In genomic region chr16:87564524-87564778, GRCh38 we compare ENCODE assay signal across 24 cellular contexts. TPM values are rescaled to one million over a fixed set of nuclear protein-coding genes. Genes with fewer than 3 reads are reported as not detected.
DNase-seq lines count a peak whose midpoint lies in the region; ATAC-seq and TF ChIP-seq lines count a peak whose summit lies in the region.
"Had no signal": no experiment of that assay in that cellular context is flagged by ENCODE, and none has a peak within 500 bp of the region (broad histone marks: within the 10 kb centered on the region; RNA-seq: fewer than 3 reads in every experiment).

No MANE protein-coding gene starts in this region.

- TF ChIP-seq CTCF in H9 (conservative IDR thresholded peaks at IDR 0.05) (no peak), WTC11 (IDR thresholded peaks at IDR 0.05) (no peak), endothelial cell (IDR thresholded peaks at IDR 0.05; ENCODE audit: unreplicated experiment) (no peak), neural progenitor cell (IDR thresholded peaks at IDR 0.05) (no peak), upper lobe of right lung (IDR thresholded peaks at IDR 0.05) (no peak), omental fat pad (IDR thresholded peaks at IDR 0.05) (no peak)

- no peak for ATAC-seq in WTC11
- ATAC-seq in upper lobe of right lung, result no peak
- no peak for ATAC-seq in omental fat pad (ENCODE audit: low FRiP score)

- no peaks in the 10 kb centered on the region for H3K79me2 ChIP-seq in H9 (ENCODE audit: insufficient read depth, low read length)
- H3K79me2 ChIP-seq in neural progenitor cell (ENCODE audit: low read depth), result no peaks in the 10 kb centered on the region

- no peak overlapping the region; the same call in 1 of the 2 replicates for H3K14ac ChIP-seq in H9 (ENCODE audit: insufficient read depth, low read length)

- H2BK15ac ChIP-seq in H9 (ENCODE audit: low read depth, low read length), result no peak overlapping the region

- H3F3A ChIP-seq in neural progenitor cell (ENCODE audit: low read depth), result no peaks in the 10 kb centered on the region

- H3K4me3 Mint-ChIP-seq in H9 (peak overlapping the region in 1 of 2 experiments; percentile 61; a peak in 1 of 5 replicates), WTC11 (no peak overlapping the region), endothelial cell (ENCODE audit: unreplicated experiment) (peak overlapping the region; percentile 80), neural progenitor cell (peak overlapping the region; percentile 61), immature natural killer cell (no peak overlapping the region)
- H3K4me3 Mint-ChIP-seq: CD14-positive monocyte; CD4-positive, alpha-beta memory T cell; CD4-positive, CD25-positive, alpha-beta regulatory T cell; CD8-positive, alpha-beta memory T cell had no signal

- no peak overlapping the region for H3K4me2 ChIP-seq in H9 (ENCODE audit: insufficient read depth, insufficient read length, low read length)
- H3K4me2 ChIP-seq in neural progenitor cell, result no peak overlapping the region
- H3K4me2 ChIP-seq: BLaER1 had no signal

- H3K79me1 ChIP-seq in H9 (ENCODE audit: insufficient read depth, low read depth, low read length, poor library complexity, severe bottlenecking), result no peaks in the 10 kb centered on the region

- H3K36me3 ChIP-seq in neural progenitor cell (no peaks in the 10 kb centered on the region), upper lobe of right lung (no peaks in the 10 kb centered on the region)
- H3K36me3 ChIP-seq: BE2C, BLaER1 had no signal

- H3K27me3 ChIP-seq in H9 (ENCODE audit: insufficient read depth, low read length) (no peaks in the 10 kb centered on the region), neural progenitor cell (no peaks in the 10 kb centered on the region), upper lobe of right lung (no peaks in the 10 kb centered on the region)
- H3K27me3 ChIP-seq: BE2C, BLaER1 had no signal

- H2AFZ ChIP-seq in H9 (ENCODE audit: low read length) (no peak overlapping the region), neural progenitor cell (replicated peaks) (no peak overlapping the region)

- no peak overlapping the region for H2BK120ac ChIP-seq in H9 (ENCODE audit: low read depth, low read length, poor library complexity, severe bottlenecking)

- H3K23ac ChIP-seq in H9 (ENCODE audit: insufficient read length, low read depth, low read length), result no peak overlapping the region

- POLR2A ChIA-PET in WTC11 (lab: Charles Lee), result interaction anchor here (0.6 kb wide), 1 partner anchor 157 kb away, joined by 3 read pairs; no protein-coding TSS in a partner anchor

- H4K91ac ChIP-seq in H9 (ENCODE audit: insufficient read length, low read depth, low read length), result no peak overlapping the region

- H3K27ac Mint-ChIP-seq in H9 (peak overlapping the region in 2 of 3 experiments; percentile 80 to 98; a peak in 4 of 7 replicates), WTC11 (peak overlapping the region; percentile 46), endothelial cell (ENCODE audit: unreplicated experiment) (no peak overlapping the region), neural progenitor cell (peak overlapping the region; percentile 53), immature natural killer cell (no peak overlapping the region)
- H3K27ac Mint-ChIP-seq: CD4-positive, alpha-beta memory T cell had no signal

- H4K20me1 ChIP-seq in H9 (ENCODE audit: control insufficient read depth, insufficient read depth, insufficient read length) (no peaks in the 10 kb centered on the region), neural progenitor cell (ENCODE audit: low read depth) (no peaks in the 10 kb centered on the region)
- H4K20me1 ChIP-seq: BLaER1 had no signal

- peak overlapping the region; percentile 16 for H4K8ac ChIP-seq in H9 (replicated peaks; ENCODE audit: insufficient read length, low read depth, low read length)

- H3K9me3 ChIP-seq in H9 (ENCODE audit: control insufficient read depth, low read depth, low read length) (no peaks in the 10 kb centered on the region), neural progenitor cell (ENCODE audit: low read depth) (no peaks in the 10 kb centered on the region), upper lobe of right lung (no peaks in the 10 kb centered on the region)
- H3K9me3 ChIP-seq: BE2C, BLaER1 had no signal

- H2BK20ac ChIP-seq in H9 (ENCODE audit: low read depth, low read length, poor library complexity, severe bottlenecking), result no peak overlapping the region

- no peak overlapping the region for H3K18ac ChIP-seq in H9 (ENCODE audit: insufficient read length, low read depth, low read length)

- H2BK5ac ChIP-seq in H9 (ENCODE audit: insufficient read length, low read length), result no peak overlapping the region

- no CpG with 5 or more reads among the region's 6 CpGs for WGBS in H9 (ENCODE audit: extremely low coverage, insufficient read length, low lambda C conversion rate)

- H3K56ac ChIP-seq in H9 (ENCODE audit: insufficient read length, low read depth, low read length), result no peak overlapping the region

- H2BK12ac ChIP-seq in H9 (ENCODE audit: insufficient read length, low read depth, low read length), result no peak overlapping the region

- CTCF ChIA-PET in WTC11 (lab: Charles Lee), result no interaction called here

- no peak overlapping the region for H4K5ac ChIP-seq in H9 (ENCODE audit: insufficient read length, low read depth, low read length)

- H2AK5ac ChIP-seq in H9 (ENCODE audit: insufficient read length, low read length), result no peak overlapping the region

- DNase-seq in H9 (no peak), WTC11 (ENCODE audit: low spot score) (no peak), endothelial cell (ENCODE audit: low spot score) (no peak), neural progenitor cell (ENCODE audit: low spot score) (no peak), immature natural killer cell (no peak), upper lobe of right lung (no peak), omental fat pad (ENCODE audit: low spot score) (no peak)
- no peak for DNase-seq in NK-92 treated with Interleukin-12 subunit alpha and Interleukin-12 subunit beta, amount 100 ng/mL, for 24 hours (lab: John Stamatoyannopoulos, UW)
- DNase-seq: 8988T; ACHN; BE2C; C1 segment of cervical spinal cord; CD4-positive, alpha-beta memory T cell; CD4-positive, CD25-positive, alpha-beta regulatory T cell; CD8-positive, alpha-beta memory T cell; COR-L47; DMS 273 treated with DMSO at 0.1 percent for 48 hours; DMS153; DMS53; DMS79; DND-41; GF-D8 had no signal

- H3K9me3 Mint-ChIP-seq in H9, result peaks cover 19 to 21% of the 10 kb centered on the region in 2 experiments
- peaks cover 25% of the 10 kb centered on the region for H3K9me3 Mint-ChIP-seq in WTC11
- H3K9me3 Mint-ChIP-seq in endothelial cell (ENCODE audit: unreplicated experiment), result no peaks in the 10 kb centered on the region
- H3K9me3 Mint-ChIP-seq in neural progenitor cell, result peaks cover 14% of the 10 kb centered on the region
- H3K9me3 Mint-ChIP-seq in immature natural killer cell, result peaks cover 0 to 1% (median 0%) of the 10 kb centered on the region in 6 donors

- H3K4me3 ChIP-seq in neural progenitor cell (no peak overlapping the region), upper lobe of right lung (no peak overlapping the region)
- H3K4me3 ChIP-seq: BLaER1 had no signal

- H3K27me3 Mint-ChIP-seq in H9 (ENCODE audit: low read depth), result no peaks in the 10 kb centered on the region; the same call in none of the 2 replicates
- no peaks in the 10 kb centered on the region; the same call in 1 of the 2 replicates for H3K27me3 Mint-ChIP-seq in WTC11 (ENCODE audit: low read depth)
- peaks cover 14% of the 10 kb centered on the region for H3K27me3 Mint-ChIP-seq in endothelial cell (ENCODE audit: unreplicated experiment)
- H3K27me3 Mint-ChIP-seq in neural progenitor cell (ENCODE audit: insufficient read depth, low read depth), result peaks cover 14% of the 10 kb centered on the region
- peaks cover 0 to 6% (median 2%) of the 10 kb centered on the region in 3 donors for H3K27me3 Mint-ChIP-seq in immature natural killer cell (ENCODE audit: low read depth in 3 of 3)
- H3K27me3 Mint-ChIP-seq: CD4-positive, CD25-positive, alpha-beta regulatory T cell had no signal

- H3K36me3 Mint-ChIP-seq in H9 (ENCODE audit: insufficient read depth in 1 of 3, low read depth in 3 of 3) (peaks cover 0 to 10% (median 9%) of the 10 kb centered on the region in 3 experiments; a peak in 4 of 7 replicates), WTC11 (peaks cover 3% of the 10 kb centered on the region; the same call in 1 of the 2 replicates), endothelial cell (ENCODE audit: low read depth, unreplicated experiment) (no peaks in the 10 kb centered on the region), neural progenitor cell (no peaks in the 10 kb centered on the region), immature natural killer cell (no peaks in the 10 kb centered on the region)
- H3K36me3 Mint-ChIP-seq: CD14-positive monocyte; CD4-positive, alpha-beta memory T cell; CD4-positive, CD25-positive, alpha-beta regulatory T cell; CD8-positive, alpha-beta memory T cell had no signal

- H3T11ph ChIP-seq in H9 (ENCODE audit: low read length), result no peak overlapping the region

- H3K27ac ChIP-seq in H9 (ENCODE audit: insufficient read length, low read depth, low read length), result no peak overlapping the region
- no peak overlapping the region for H3K27ac ChIP-seq in neural progenitor cell
- H3K27ac ChIP-seq in upper lobe of right lung, result no peak overlapping the region
- H3K27ac ChIP-seq: BLaER1 had no signal

- H3K23me2 ChIP-seq in H9 (ENCODE audit: insufficient read length, low read depth, low read length, poor library complexity, severe bottlenecking), result no peaks in the 10 kb centered on the region

- H3K4me1 Mint-ChIP-seq in H9, result peaks cover 0 to 6% of the 10 kb centered on the region in 2 experiments; a peak in 3 of 4 replicates
- H3K4me1 Mint-ChIP-seq in WTC11, result no peaks in the 10 kb centered on the region
- H3K4me1 Mint-ChIP-seq in endothelial cell (ENCODE audit: unreplicated experiment), result peaks cover 14% of the 10 kb centered on the region
- peaks cover 15% of the 10 kb centered on the region for H3K4me1 Mint-ChIP-seq in neural progenitor cell
- H3K4me1 Mint-ChIP-seq in immature natural killer cell, result no peaks in the 10 kb centered on the region
- H3K4me1 Mint-ChIP-seq: CD8-positive, alpha-beta memory T cell had no signal

- H3K9ac ChIP-seq in H9 (ENCODE audit: extremely low read depth, insufficient read length, low read length) (no peak overlapping the region), neural progenitor cell (no peak overlapping the region)
- H3K9ac ChIP-seq: BLaER1 had no signal

- no peak overlapping the region for H3K4ac ChIP-seq in H9 (ENCODE audit: low read depth, low read length)

- intact Hi-C loops in upper lobe of right lung (cut with DNase I), result no loop called here

- H3K4me1 ChIP-seq in H9 (ENCODE audit: insufficient read depth, low read length), result no peaks in the 10 kb centered on the region
- H3K4me1 ChIP-seq in neural progenitor cell, result no peaks in the 10 kb centered on the region
- H3K4me1 ChIP-seq in upper lobe of right lung, result no peaks in the 10 kb centered on the region
- H3K4me1 ChIP-seq: BE2C had no signal

RNA-seq across cellular contexts. Expression of gene JPH3, which starts 37.9 kb away (rescaled TPM):
- total RNA-seq in H9 (2021) (30.3 and 32.7 TPM in 2 replicates), WTC11 (2021) (37.9 to 41.2 TPM (median 39.0 TPM) in 3 replicates), endothelial cell (ENCODE audit: unreplicated experiment) (19.1 TPM), neural progenitor cell (ENCODE audit: low replicate concordance) (7.1 and 19.4 TPM in 2 replicates), upper lobe of right lung (0.29 TPM), omental fat pad (under 1 TPM in 1 of 4 donors, not detected in 3; 0.32 TPM)
- polyA plus RNA-seq in immature natural killer cell, result not detected
- total RNA-seq: CD4-positive, CD25-positive, alpha-beta regulatory T cell; CD8-positive, alpha-beta memory T cell had no signal
- polyA plus RNA-seq: CD14-positive monocyte; CD4-positive, alpha-beta memory T cell; CD4-positive, CD25-positive, alpha-beta regulatory T cell; CD8-positive, alpha-beta memory T cell had no signal

Comparison
In these comparisons a context has a peak if more than half of its experiments do, and no peak if none do; other contexts are left out.
1. H3K27ac Mint-ChIP-seq: peak in H9 (2 of 3), WTC11 (single experiment) and neural progenitor cell (single experiment); none in endothelial cell (single experiment) and immature natural killer cell (0 of 6).
2. H3K4me3 Mint-ChIP-seq: peak in endothelial cell (single experiment) and neural progenitor cell (single experiment); none in WTC11 (single experiment) and immature natural killer cell (0 of 5).